14 cellular contexts compared by ENCODE assay signal in genomic region chr10:5488272-5489161, GRCh38. TPM values are rescaled to one million over a fixed set of nuclear protein-coding genes. Genes with fewer than 3 reads are reported as not detected.
DNase-seq lines count a peak whose midpoint lies in the region; ATAC-seq, FAIRE-seq and TF ChIP-seq lines count a peak whose summit lies in the region.
"Had no signal": no experiment of that assay in that cellular context is flagged by ENCODE, and none has a peak within 500 bp of the region (broad histone marks: within the 10 kb centered on the region; RNA-seq: fewer than 3 reads in every experiment).

No MANE protein-coding gene starts in this region.

- DNase-seq in activated effector memory CD4-positive, alpha-beta T cell treated with anti-CD3 and anti-CD28 coated beads, Interleukin-2, amount 50 U/mL, for 16 hours: peak; percentile 52
- no peak for DNase-seq in activated effector memory CD4-positive, alpha-beta T cell treated with Interleukin-2 at 50 U/mL for 16 hours
- peak; percentile 89 for DNase-seq in RPMI8226
- peak; percentile 20 for DNase-seq in kidney tubule cell (ENCODE audit: low spot score)
- peak; percentile 52 to 70 for DNase-seq in upper lobe of left lung
- no peak for DNase-seq in HTR-8/SVneo (ENCODE audit: insufficient read length, low spot score)
- DNase-seq in HUDEP-2 (lab: John Stamatoyannopoulos, UW; ENCODE audit: unreplicated experiment in 76 of 76): no peak
- DNase-seq: heart right ventricle, right cardiac atrium had no signal

- no peak for TF ChIP-seq EP300 in upper lobe of left lung (IDR thresholded peaks at IDR 0.05)

- no peaks in the 10 kb centered on the region for H3K27me3 ChIP-seq in upper lobe of left lung

- no peak overlapping the region for H3K27ac ChIP-seq in upper lobe of left lung
- H3K27ac ChIP-seq: heart right ventricle had no signal

- no peaks in the 10 kb centered on the region for H3K36me3 ChIP-seq in upper lobe of left lung
- H3K36me3 ChIP-seq: heart right ventricle had no signal

- no peak for TF ChIP-seq CTCF in upper lobe of left lung (IDR thresholded peaks at IDR 0.05)

- 82% methylated on average over 12 to 27 of the region's 27 CpGs for WGBS in upper lobe of left lung, 2 donors

- ATAC-seq in upper lobe of left lung (ENCODE audit: low FRiP score in 2 of 2) (peak; percentile 12 to 18), HG03565 (IDR thresholded peaks at IDR 0.05; ENCODE audit: unreplicated experiment) (no peak)
- ATAC-seq: Panc1 had no signal

- TF ChIP-seq POLR2A in upper lobe of left lung (IDR thresholded peaks at IDR 0.05): no peak

- H3K4me3 ChIP-seq in upper lobe of left lung: no peak overlapping the region
- H3K4me3 ChIP-seq: heart right ventricle had no signal

- peaks cover 0 to 6% (median 4%) of the 10 kb centered on the region in 4 donors for H3K9me3 ChIP-seq in upper lobe of left lung

- no peak for FAIRE-seq in HTR-8/SVneo (lab: Jason Lieb, UNC)
- FAIRE-seq: TTC549 had no signal

- H3K4me1 ChIP-seq in upper lobe of left lung: peaks cover 0 to 4% (median 1%) of the 10 kb centered on the region in 4 donors
- H3K4me1 ChIP-seq: heart right ventricle had no signal

RNA-seq across cellular contexts. Expression of gene CALML5, which starts 10.9 kb away (rescaled TPM):
- not detected for total RNA-seq in upper lobe of left lung
- total RNA-seq: Daoy, heart right ventricle, myocyte, right cardiac atrium had no signal

RNA-seq across cellular contexts. Expression of gene CALML3, which starts 36.2 kb away (rescaled TPM):
- not detected for total RNA-seq in upper lobe of left lung
- total RNA-seq: Daoy, heart right ventricle, myocyte, right cardiac atrium had no signal

Comparison
In these comparisons a context has a peak if more than half of its experiments do, and no peak if none do; other contexts are left out.
1. DNase-seq: peak in activated effector memory CD4-positive, alpha-beta T cell treated with anti-CD3 and anti-CD28 coated beads, Interleukin-2, amount 50 U/mL, for 16 hours (single experiment), RPMI8226 (single experiment), kidney tubule cell (single experiment) and upper lobe of left lung (2 of 2); none in activated effector memory CD4-positive, alpha-beta T cell treated with Interleukin-2 at 50 U/mL for 16 hours (single experiment), HTR-8/SVneo (single experiment) and HUDEP-2 (0 of 76).